Comparison of ENCODE assay signal across 15 cellular contexts in genomic region chr4:124596811-124597210, GRCh38.
DNase-seq lines count a peak whose midpoint lies in the region; TF ChIP-seq lines count a peak whose summit lies in the region.
"Had no signal": no experiment of that assay in that cellular context is flagged by ENCODE, and none has a peak within 500 bp of the region (broad histone marks: within the 10 kb centered on the region; RNA-seq: fewer than 3 reads in every experiment).

No MANE protein-coding gene starts in this region.

- H3K36me3 Mint-ChIP-seq in brain = no peaks in the 10 kb centered on the region

- DNase-seq in neuronal stem cell (ENCODE audit: low spot score) (no peak), mammary epithelial cell (no peak), NCI-H1930 (lab: John Stamatoyannopoulos, UW) (no peak), NCI-H2107 treated with DMSO at 0.1 percent for 48 hours (lab: John Stamatoyannopoulos, UW; ENCODE audit: unreplicated experiment) (no peak)
- DNase-seq: DMS79 treated with DMSO at 0.1 percent for 48 hours, GM23248, KBM-7, NCI-H1105, NCI-H146, NCI-H2081, NCI-H226 had no signal

- H3K4me3 ChIP-seq in BLaER1 treated with 17β-estradiol and CSF1 and Interleukin-3, amounts not matched to agents 10 nM and 100 nM = no peak overlapping the region
- H3K4me3 ChIP-seq in Loucy (ENCODE audit: low read length, poor library complexity, severe bottlenecking) (no peak overlapping the region), neuronal stem cell (ENCODE audit: low read length in 2 of 2) (no peak overlapping the region), mammary epithelial cell (replicated peaks in 1 of 3; ENCODE audit: insufficient read depth in 1 of 3, low read depth in 2 of 3, low read length in 3 of 3) (no peak overlapping the region)
- H3K4me3 ChIP-seq: GM23248 had no signal

- no peak overlapping the region for H4K8ac ChIP-seq in neuronal stem cell (ENCODE audit: low read depth, low read length)

- H3K36me3 ChIP-seq in BLaER1 treated with 17β-estradiol and CSF1 and Interleukin-3, amounts not matched to agents 10 nM and 100 nM = peaks cover 0 to 4% (median 0%) of the 10 kb centered on the region in 11 experiments; a peak in 1 of 22 replicates
- no peaks in the 10 kb centered on the region for H3K36me3 ChIP-seq in Loucy (ENCODE audit: insufficient read depth, low read length)
- no peaks in the 10 kb centered on the region for H3K36me3 ChIP-seq in neuronal stem cell (replicated peaks in 1 of 2; ENCODE audit: control insufficient read depth in 2 of 2, insufficient read depth in 2 of 2, low read length in 2 of 2)
- H3K36me3 ChIP-seq in mammary epithelial cell (ENCODE audit: insufficient read depth, low read length) = no peaks in the 10 kb centered on the region

- H3K27me3 Mint-ChIP-seq in brain = no peaks in the 10 kb centered on the region

- H2BK5ac ChIP-seq in neuronal stem cell (ENCODE audit: low read length) = no peak overlapping the region

- no peak overlapping the region for H2AK5ac ChIP-seq in neuronal stem cell (ENCODE audit: low read depth, low read length)

- BruUV-seq in mammary epithelial cell (replicated peaks; lab: Mats Ljungman, UMichigan) = no TSS peak

- no peaks in the 10 kb centered on the region for H4K20me1 ChIP-seq in BLaER1 treated with 17β-estradiol and CSF1 and Interleukin-3, amounts not matched to agents 10 nM and 100 nM
- H4K20me1 ChIP-seq in Loucy (ENCODE audit: insufficient read depth, low read length, poor library complexity, severe bottlenecking) = no peaks in the 10 kb centered on the region
- no peaks in the 10 kb centered on the region for H4K20me1 ChIP-seq in mammary epithelial cell (ENCODE audit: insufficient read depth, low read length)

- H3K4me3 Mint-ChIP-seq in brain = peak overlapping the region in 1 of 5 experiments; percentile 21
- H3K4me3 Mint-ChIP-seq: T-helper 1 cell treated with Interleukin-12 subunit alpha and Interleukin-12 subunit beta and Interleukin-4 antibody, amounts not matched to agents 30 μg/mL and 1 μg/mL, for 36 hours had no signal

- no peak overlapping the region for H2BK120ac ChIP-seq in neuronal stem cell (ENCODE audit: low read depth, low read length)

- no peak overlapping the region for H4K91ac ChIP-seq in neuronal stem cell (ENCODE audit: low read depth, low read length, poor library complexity)

- no peaks in the 10 kb centered on the region for H3K79me2 ChIP-seq in Loucy (ENCODE audit: insufficient read depth, low read length)
- no peaks in the 10 kb centered on the region for H3K79me2 ChIP-seq in mammary epithelial cell (ENCODE audit: insufficient read depth, low read length)

- no peak overlapping the region for H3K4ac ChIP-seq in neuronal stem cell (ENCODE audit: low read length)

- H3K9me3 Mint-ChIP-seq in brain = peaks cover 0 to 4% (median 0%) of the 10 kb centered on the region in 5 experiments
- H3K9me3 Mint-ChIP-seq: T-helper 1 cell treated with Interleukin-12 subunit alpha and Interleukin-12 subunit beta and Interleukin-4 antibody, amounts not matched to agents 30 μg/mL and 1 μg/mL, for 36 hours had no signal

- peak overlapping the region in 3 of 5 experiments; percentile 17 to 49 (median 40) for H3K27ac Mint-ChIP-seq in brain
- H3K27ac Mint-ChIP-seq: T-helper 1 cell treated with Interleukin-12 subunit alpha and Interleukin-12 subunit beta and Interleukin-4 antibody, amounts not matched to agents 30 μg/mL and 1 μg/mL, for 36 hours had no signal

- no peaks in the 10 kb centered on the region for H3K9me2 ChIP-seq in Loucy (replicated peaks; ENCODE audit: low read depth, low read length)

- no peak overlapping the region for H2BK15ac ChIP-seq in neuronal stem cell (ENCODE audit: low read length)

- TF ChIP-seq CTCF in Loucy (conservative IDR thresholded peaks at IDR 0.05; ENCODE audit: low read length) (no peak), brain (conservative IDR thresholded peaks at IDR 0.05) (no peak), mammary epithelial cell (conservative IDR thresholded peaks at IDR 0.05 in 1 of 2, IDR thresholded peaks at IDR 0.05 in 1 of 2; ENCODE audit: extremely low read depth in 1 of 2, insufficient read depth in 1 of 2, low read depth in 1 of 2, low read length in 2 of 2) (no peak)

- H3F3A ChIP-seq in Loucy (ENCODE audit: low read depth) = no peaks in the 10 kb centered on the region

- H3K4me2 ChIP-seq in BLaER1 treated with 17β-estradiol and CSF1 and Interleukin-3, amounts not matched to agents 10 nM and 100 nM = peak overlapping the region in 6 of 11 experiments; percentile 0 to 50 (median 12); a peak in 7 of 22 replicates
- H3K4me2 ChIP-seq in Loucy (ENCODE audit: low read depth, low read length, poor library complexity, severe bottlenecking) (no peak overlapping the region), neuronal stem cell (ENCODE audit: insufficient read depth, low read length, poor library complexity, severe bottlenecking) (no peak overlapping the region), mammary epithelial cell (ENCODE audit: insufficient read depth, low read depth, low read length) (no peak overlapping the region)

- dilution Hi-C loops in mammary epithelial cell (cut with HindIII; ENCODE audit: low sequenced_read_pairs) = no loop called here

- H2BK12ac ChIP-seq in neuronal stem cell (ENCODE audit: low read length) = no peak overlapping the region

- no peaks in the 10 kb centered on the region for H3K79me1 ChIP-seq in neuronal stem cell (ENCODE audit: low read depth, low read length)

- H3K4me1 Mint-ChIP-seq in brain = peaks cover 41% of the 10 kb centered on the region

- no peak overlapping the region for H3K23ac ChIP-seq in neuronal stem cell (ENCODE audit: low read depth, low read length, poor library complexity)

- in situ Hi-C loops in mammary epithelial cell (cut with MboI; ENCODE audit: low sequenced_read_pairs in 2 of 2) = no loop called here

- intact Hi-C loops in mammary epithelial cell (cut with micrococcal nuclease) = no loop called here

- no CpG with 5 or more reads among the region's 4 CpGs for WGBS in neuronal stem cell (ENCODE audit: extremely low coverage in 2 of 2, insufficient read length in 2 of 2, insufficient replicate concordance in 1 of 2), 2 donors
- 87% methylated on average over 4 of the region's 4 CpGs for WGBS in mammary epithelial cell (ENCODE audit: low coverage, missing lambda C conversion rate)

- H2AFZ ChIP-seq in Loucy (ENCODE audit: low read length) (peak overlapping the region; percentile 10; the same call in 1 of the 2 replicates), neuronal stem cell (ENCODE audit: low read length) (peak overlapping the region; percentile 42), mammary epithelial cell (ENCODE audit: low read depth, low read length) (no peak overlapping the region)
- H2AFZ ChIP-seq: GM23248 had no signal

- no peak overlapping the region for H3K14ac ChIP-seq in neuronal stem cell (ENCODE audit: low read length)

- CTCF ChIA-PET in mammary epithelial cell (lab: Charles Lee; ENCODE audit: low non-redundant PET) = no interaction called here

- H3K4me1 ChIP-seq in BLaER1 treated with 17β-estradiol and CSF1 and Interleukin-3, amounts not matched to agents 10 nM and 100 nM = peaks cover 0 to 62% (median 27%) of the 10 kb centered on the region in 10 experiments; a peak in 17 of 20 replicates
- H3K4me1 ChIP-seq in Loucy (ENCODE audit: insufficient read depth, low read length, poor library complexity, severe bottlenecking) (no peaks in the 10 kb centered on the region), neuronal stem cell (ENCODE audit: control insufficient read depth in 2 of 2, insufficient read depth in 1 of 2, low read depth in 1 of 2, low read length in 2 of 2) (no peaks in the 10 kb centered on the region), mammary epithelial cell (ENCODE audit: insufficient read depth, low read length) (no peaks in the 10 kb centered on the region)

- H3K27me3 ChIP-seq in BLaER1 treated with 17β-estradiol and CSF1 and Interleukin-3, amounts not matched to agents 10 nM and 100 nM = no peaks in the 10 kb centered on the region
- no peaks in the 10 kb centered on the region for H3K27me3 ChIP-seq in Loucy (ENCODE audit: insufficient read depth, low read length, poor library complexity, severe bottlenecking)
- H3K27me3 ChIP-seq in neuronal stem cell (ENCODE audit: control insufficient read depth in 3 of 3, insufficient read depth in 3 of 3, low read depth in 1 of 3, low read length in 3 of 3) = no peaks in the 10 kb centered on the region
- H3K27me3 ChIP-seq in mammary epithelial cell (ENCODE audit: insufficient read depth, low read length) = no peaks in the 10 kb centered on the region

- H3K9me3 ChIP-seq in BLaER1 treated with 17β-estradiol and CSF1 and Interleukin-3, amounts not matched to agents 10 nM and 100 nM (replicated peaks in 1 of 11) = peaks cover 0 to 9% (median 0%) of the 10 kb centered on the region in 11 experiments; a peak in 9 of 22 replicates
- no peaks in the 10 kb centered on the region for H3K9me3 ChIP-seq in Loucy (ENCODE audit: insufficient read depth, low read depth, low read length)
- no peaks in the 10 kb centered on the region for H3K9me3 ChIP-seq in neuronal stem cell (replicated peaks in 1 of 2; ENCODE audit: control insufficient read depth in 2 of 2, insufficient read depth in 1 of 2, low read depth in 1 of 2, low read length in 2 of 2)
- no peaks in the 10 kb centered on the region for H3K9me3 ChIP-seq in mammary epithelial cell (replicated peaks; ENCODE audit: insufficient read depth, low read length)

- H3K27ac ChIP-seq in BLaER1 treated with 17β-estradiol and CSF1 and Interleukin-3, amounts not matched to agents 10 nM and 100 nM = no peak overlapping the region
- no peak overlapping the region for H3K27ac ChIP-seq in neuronal stem cell (replicated peaks; ENCODE audit: low read length)
- no peak overlapping the region for H3K27ac ChIP-seq in mammary epithelial cell (ENCODE audit: insufficient read depth, low read depth, low read length)
- H3K27ac ChIP-seq: GM23248 had no signal

- H3K18ac ChIP-seq in neuronal stem cell (ENCODE audit: low read length) = no peak overlapping the region

- H3K9ac ChIP-seq in BLaER1 treated with 17β-estradiol and CSF1 and Interleukin-3, amounts not matched to agents 10 nM and 100 nM = no peak overlapping the region
- no peak overlapping the region for H3K9ac ChIP-seq in Loucy (ENCODE audit: low read depth, low read length, poor library complexity, severe bottlenecking)
- no peak overlapping the region for H3K9ac ChIP-seq in neuronal stem cell (ENCODE audit: low read depth, low read length, poor library complexity)
- H3K9ac ChIP-seq in mammary epithelial cell (ENCODE audit: insufficient read depth, low read length) = no peak overlapping the region
- H3K9ac ChIP-seq: GM23248 had no signal

Comparison
In these comparisons a context has a peak if more than half of its experiments do, and no peak if none do; other contexts are left out.
1. H3K4me2 ChIP-seq: peak in BLaER1 treated with 17β-estradiol and CSF1 and Interleukin-3, amounts not matched to agents 10 nM and 100 nM (6 of 11); none in Loucy (single experiment), neuronal stem cell (single experiment) and mammary epithelial cell (single experiment).